26 cellular contexts compared by ENCODE assay signal in genomic region chr13:58495668-58496067, GRCh38.
"Had no signal": no experiment of that assay in that cellular context is flagged by ENCODE, and none has a peak within 500 bp of the region (broad histone marks: within the 10 kb centered on the region; RNA-seq: fewer than 3 reads in every experiment).

No MANE protein-coding gene starts in this region.

- H3K27me3 Mint-ChIP-seq: activated CD4-positive, alpha-beta memory T cell treated with anti-CD3 and anti-CD28 coated beads, Interleukin-2, amount 10 ng/mL, durations not matched to agents 7 days and 5 days; activated CD4-positive, alpha-beta T cell treated with anti-CD3 and anti-CD28 coated beads for 36 hours; activated naive CD8-positive, alpha-beta T cell treated with anti-CD3 and anti-CD28 coated beads, Interleukin-2, amount 10 ng/mL, durations not matched to agents 7 days and 5 days; T-cell had no signal

- H3K4me3 ChIP-seq: adrenal gland had no signal

- H3K4me3 Mint-ChIP-seq: activated CD4-positive, alpha-beta memory T cell treated with anti-CD3 and anti-CD28 coated beads, Interleukin-2, amount 10 ng/mL, durations not matched to agents 7 days and 5 days; activated CD4-positive, alpha-beta T cell treated with anti-CD3 and anti-CD28 coated beads for 36 hours; activated naive CD8-positive, alpha-beta T cell treated with anti-CD3 and anti-CD28 coated beads, Interleukin-2, amount 10 ng/mL, durations not matched to agents 7 days and 5 days; activated T-cell treated with anti-CD3 and anti-CD28 coated beads, Interleukin-2, amount 50 U/mL, for 72 hours; T-cell had no signal

- H3K4me1 Mint-ChIP-seq: activated CD4-positive, alpha-beta memory T cell treated with anti-CD3 and anti-CD28 coated beads, Interleukin-2, amount 10 ng/mL, durations not matched to agents 7 days and 5 days; activated CD4-positive, alpha-beta T cell treated with anti-CD3 and anti-CD28 coated beads for 36 hours; activated naive CD8-positive, alpha-beta T cell treated with anti-CD3 and anti-CD28 coated beads, Interleukin-2, amount 10 ng/mL, durations not matched to agents 7 days and 5 days; T-cell had no signal

- H3K27ac Mint-ChIP-seq: activated CD4-positive, alpha-beta memory T cell treated with anti-CD3 and anti-CD28 coated beads, Interleukin-2, amount 10 ng/mL, durations not matched to agents 7 days and 5 days; activated CD4-positive, alpha-beta T cell treated with anti-CD3 and anti-CD28 coated beads for 36 hours; activated naive CD8-positive, alpha-beta T cell treated with anti-CD3 and anti-CD28 coated beads, Interleukin-2, amount 10 ng/mL, durations not matched to agents 7 days and 5 days; activated T-cell treated with anti-CD3 and anti-CD28 coated beads, Interleukin-2, amount 50 U/mL, for 72 hours; activated T-helper 2 cell treated with anti-CD3 and anti-CD28 coated beads, Interferon-gamma antibody, Interleukin-2, Interleukin-4, amounts not matched to agents 10 μg/mL and 5 μg/mL and 100 μg/mL, durations not matched to agents 14 hours and 24 hours and 36 hours; T-cell had no signal

- ATAC-seq: activated CD4-positive, alpha-beta T cell treated with anti-CD3 and anti-CD28 coated beads for 36 hours; activated T-cell treated with anti-CD3 and anti-CD28 coated beads, Interleukin-2, amount 50 U/mL, for 72 hours; T-cell had no signal

- DNase-seq: activated CD4-positive, alpha-beta memory T cell treated with anti-CD3 and anti-CD28 coated beads, Interleukin-2, amount 10 ng/mL, durations not matched to agents 7 days and 5 days; activated CD4-positive, alpha-beta T cell treated with anti-CD3 and anti-CD28 coated beads for 36 hours; activated CD4-positive, alpha-beta T cell treated with anti-CD3 and anti-CD28 coated beads, Interleukin-2, amount 50 U/mL, for 1 hour; activated naive CD4-positive, alpha-beta T cell treated with anti-CD3 and anti-CD28 coated beads, Interleukin-2, amount 50 U/mL, for 16 hours; activated naive CD8-positive, alpha-beta T cell treated with anti-CD3 and anti-CD28 coated beads, Interleukin-2, amount 10 ng/mL, durations not matched to agents 7 days and 5 days; activated T-cell treated with anti-CD3 and anti-CD28 coated beads for 4 hours; activated T-cell treated with anti-CD3 and anti-CD28 coated beads, Interleukin-2, amount 50 U/mL, for 72 hours; adrenal gland; anterior cingulate cortex; caudate nucleus; KG1; NCI-H1092; NCI-H1417 treated with DMSO at 0.1 percent for 48 hours; NCI-H1694; NCI-H2029; NCI-H2107; NCI-H2171 treated with DMSO at 0.1 percent for 48 hours; NCI-H226; NCI-H526 treated with DMSO at 0.1 percent for 48 hours; NCI-H82; NK-92 treated with Interleukin-12 subunit alpha and Interleukin-12 subunit beta, amount 100 ng/mL, for 24 hours; SIG-M5; T-cell; T-helper 2 cell; WERI-Rb-1 had no signal

- H3K27ac ChIP-seq: adrenal gland, WERI-Rb-1 had no signal

- H3K36me3 Mint-ChIP-seq: activated naive CD8-positive, alpha-beta T cell treated with anti-CD3 and anti-CD28 coated beads, Interleukin-2, amount 10 ng/mL, durations not matched to agents 7 days and 5 days; T-cell had no signal

- H3K9me3 ChIP-seq: adrenal gland had no signal

- H3K27me3 ChIP-seq: adrenal gland had no signal

- H3K9me3 Mint-ChIP-seq: activated CD4-positive, alpha-beta memory T cell treated with anti-CD3 and anti-CD28 coated beads, Interleukin-2, amount 10 ng/mL, durations not matched to agents 7 days and 5 days; activated naive CD8-positive, alpha-beta T cell treated with anti-CD3 and anti-CD28 coated beads, Interleukin-2, amount 10 ng/mL, durations not matched to agents 7 days and 5 days had no signal

- H3K36me3 ChIP-seq: adrenal gland, WERI-Rb-1 had no signal

- H3K4me1 ChIP-seq: adrenal gland had no signal
